18 cellular contexts compared by ENCODE assay signal in genomic region chr17:83105512-83105911, GRCh38. TPM values are rescaled to one million over a fixed set of nuclear protein-coding genes. Genes with fewer than 3 reads are reported as not detected.
A peak's percentile ranks its signal among the peaks of the same experiment; 100 is the strongest.
DNase-seq lines count a peak whose midpoint lies in the region; ATAC-seq and TF ChIP-seq lines count a peak whose summit lies in the region.
"Had no signal": no experiment of that assay in that cellular context is flagged by ENCODE, and none has a peak within 500 bp of the region (broad histone marks: within the 10 kb centered on the region; RNA-seq: fewer than 3 reads in every experiment).

No MANE protein-coding gene starts in this region.

- WGBS in smooth muscle cell (ENCODE audit: low lambda C conversion rate), result 74% methylated on average over 6 of the region's 10 CpGs
- WGBS in body of pancreas, 2 donors, result 53 to 66% methylated on average over 5 to 10 of the region's 10 CpGs

- H3K4me2 ChIP-seq in smooth muscle cell, result no peak overlapping the region

- no peaks in the 10 kb centered on the region for H3K36me3 ChIP-seq in adipocyte (ENCODE audit: control insufficient read depth, insufficient read depth, low read length, severe bottlenecking)
- no peaks in the 10 kb centered on the region for H3K36me3 ChIP-seq in smooth muscle cell (ENCODE audit: low read depth)
- no peaks in the 10 kb centered on the region for H3K36me3 ChIP-seq in vagina
- no peaks in the 10 kb centered on the region for H3K36me3 ChIP-seq in body of pancreas (replicated peaks in 1 of 2; ENCODE audit: insufficient read depth in 1 of 2, low read depth in 2 of 2)
- H3K36me3 ChIP-seq: MG63, Peyer's patch had no signal

- no peak for TF ChIP-seq CTCF in fibroblast of villous mesenchyme (IDR thresholded peaks at IDR 0.05; ENCODE audit: insufficient read depth, low read depth, low read length)
- TF ChIP-seq CTCF in smooth muscle cell (IDR thresholded peaks at IDR 0.05; ENCODE audit: borderline replicate concordance, insufficient read depth, poor library complexity, severe bottlenecking), result no peak
- no peak for TF ChIP-seq CTCF in vagina (IDR thresholded peaks at IDR 0.05)
- no peak for TF ChIP-seq CTCF in body of pancreas (IDR thresholded peaks at IDR 0.05)

- H3K9me3 ChIP-seq in adipocyte (ENCODE audit: control insufficient read depth, low read length) (no peaks in the 10 kb centered on the region), smooth muscle cell (replicated peaks; ENCODE audit: low read depth) (no peaks in the 10 kb centered on the region), vagina (no peaks in the 10 kb centered on the region), body of pancreas (no peaks in the 10 kb centered on the region)
- H3K9me3 ChIP-seq: MG63, Peyer's patch had no signal

- H3K4me3 ChIP-seq in adipocyte (ENCODE audit: low read length), result no peak overlapping the region
- no peak overlapping the region for H3K4me3 ChIP-seq in fibroblast of villous mesenchyme (ENCODE audit: low read depth, low read length)
- no peak overlapping the region for H3K4me3 ChIP-seq in smooth muscle cell
- no peak overlapping the region for H3K4me3 ChIP-seq in vagina
- no peak overlapping the region for H3K4me3 ChIP-seq in body of pancreas
- H3K4me3 ChIP-seq: MG63, Peyer's patch had no signal

- intact Hi-C loops in vagina (cut with DNase I) (no loop called here), body of pancreas (cut with DNase I) (no loop called here)

- no peak for TF ChIP-seq POLR2A in vagina (IDR thresholded peaks at IDR 0.05)
- no peak for TF ChIP-seq POLR2A in body of pancreas (IDR thresholded peaks at IDR 0.05)

- H2AFZ ChIP-seq in smooth muscle cell (ENCODE audit: low read depth), result no peak overlapping the region

- no peaks in the 10 kb centered on the region for H3K27me3 ChIP-seq in adipocyte (replicated peaks; ENCODE audit: control insufficient read depth, insufficient read depth, low read length)
- no peaks in the 10 kb centered on the region for H3K27me3 ChIP-seq in smooth muscle cell (ENCODE audit: low read depth)
- no peaks in the 10 kb centered on the region for H3K27me3 ChIP-seq in vagina
- no peaks in the 10 kb centered on the region for H3K27me3 ChIP-seq in body of pancreas
- H3K27me3 ChIP-seq: MG63, Peyer's patch had no signal

- no peaks in the 10 kb centered on the region for H3K79me2 ChIP-seq in smooth muscle cell (ENCODE audit: low read depth)

- no peaks in the 10 kb centered on the region for H4K20me1 ChIP-seq in smooth muscle cell (ENCODE audit: low read depth)

- H3K4me1 ChIP-seq in adipocyte (ENCODE audit: control insufficient read depth, insufficient read depth, low read length), result peaks cover 61% of the 10 kb centered on the region
- no peaks in the 10 kb centered on the region for H3K4me1 ChIP-seq in smooth muscle cell (ENCODE audit: low read depth)
- peaks cover 52% of the 10 kb centered on the region for H3K4me1 ChIP-seq in vagina
- H3K4me1 ChIP-seq in body of pancreas, result peaks cover 35% of the 10 kb centered on the region

- ATAC-seq in GM18909 (IDR thresholded peaks at IDR 0.05; ENCODE audit: poor library complexity, unreplicated experiment), result no peak
- no peak for ATAC-seq in GM18519 (IDR thresholded peaks at IDR 0.05; ENCODE audit: low FRiP score, unreplicated experiment)
- no peak for ATAC-seq in body of pancreas

- H3K9ac ChIP-seq in adipocyte (ENCODE audit: low read length) (peak overlapping the region; percentile 46), smooth muscle cell (ENCODE audit: low read depth) (no peak overlapping the region)

- DNase-seq in adipocyte (ENCODE audit: low read depth) (no peak), fibroblast of villous mesenchyme (ENCODE audit: low read depth) (peak; percentile 71), smooth muscle cell (lab: John Stamatoyannopoulos, UW; ENCODE audit: unreplicated experiment) (no peak), vagina (ENCODE audit: extremely low spot score in 2 of 2) (no peak), body of pancreas (no peak)
- DNase-seq: ACHN; Calu3; CD4-positive, alpha-beta T cell; DND-41; GDM1; HFFc6; MG63; NCI-H1105 treated with DMSO at 0.1 percent for 48 hours; NCI-H187; Peyer's patch; SHP77 had no signal

- no peaks in the 10 kb centered on the region for H3F3A ChIP-seq in smooth muscle cell (ENCODE audit: low read depth)

- H3K27ac ChIP-seq in smooth muscle cell (ENCODE audit: low read depth), result peak overlapping the region; percentile 64
- H3K27ac ChIP-seq in vagina, result peak overlapping the region; percentile 76
- peak overlapping the region in 1 of 4 donors; percentile 17 for H3K27ac ChIP-seq in body of pancreas
- H3K27ac ChIP-seq: Peyer's patch had no signal

RNA-seq across cellular contexts. Expression of gene METRNL, which starts 26.1 kb away (rescaled TPM):
- total RNA-seq in fibroblast of villous mesenchyme (47.1 and 59.9 TPM in 2 replicates), smooth muscle cell (48.3 and 55.6 TPM in 2 replicates), vagina (156 TPM), body of pancreas (10 to 100 TPM; 21.3 to 26.4 TPM)
- 98.1 and 101 TPM in 2 replicates for polyA plus RNA-seq in smooth muscle cell
